In the genomic region with DNA sequence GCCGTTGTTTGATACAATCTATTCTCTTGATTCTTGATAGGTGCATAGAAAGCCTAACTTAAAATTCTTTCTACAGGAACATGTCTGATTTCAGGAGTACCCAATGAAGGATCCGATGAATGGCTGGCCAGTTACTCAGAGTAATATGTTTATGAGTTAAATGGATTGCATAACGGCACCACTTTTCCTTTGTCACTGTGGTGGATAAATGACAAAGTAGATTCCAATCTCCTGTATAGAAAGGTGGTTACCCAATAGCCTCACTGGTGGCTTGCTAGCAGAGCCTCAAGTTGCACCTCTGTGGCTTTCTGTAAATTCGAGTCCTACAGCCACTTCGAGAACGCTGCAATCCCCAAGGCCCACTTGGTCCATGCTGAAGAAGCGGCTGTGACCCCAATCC, we compare ENCODE assay signal across 20 cellular contexts. TPM values are rescaled to one million over a fixed set of nuclear protein-coding genes. Genes with fewer than 3 reads are reported as not detected.
DNase-seq lines count a peak whose midpoint lies in the region; ATAC-seq and TF ChIP-seq lines count a peak whose summit lies in the region.
"Had no signal": no experiment of that assay in that cellular context is flagged by ENCODE, and none has a peak within 500 bp of the region (broad histone marks: within the 10 kb centered on the region; RNA-seq: fewer than 3 reads in every experiment).

No MANE protein-coding gene starts in this region.

- intact Hi-C loops in PC-9 (cut with micrococcal nuclease; ENCODE audit: unreplicated experiment) (no loop called here), gastrocnemius medialis (cut with DNase I; ENCODE audit: low total_unique reads) (no loop called here)

- H3K9me2 ChIP-seq in GM23338 (ENCODE audit: insufficient read depth) (no peaks in the 10 kb centered on the region), PC-9 (ENCODE audit: insufficient read depth) (no peaks in the 10 kb centered on the region)

- no peak for ATAC-seq in GM23338
- ATAC-seq in left lobe of liver, result no peak
- ATAC-seq in gastrocnemius medialis, result no peak
- ATAC-seq: activated T-cell treated with anti-CD3 and anti-CD28 coated beads, Interleukin-2, amount 50 U/mL, for 4 hours; PC-3; sciatic nerve had no signal

- peak overlapping the region; percentile 69; the same call in 1 of the 2 replicates for H3K27ac ChIP-seq in GM23338 (ENCODE audit: low read depth)
- H3K27ac ChIP-seq in PC-9, result peak overlapping the region; percentile 88
- H3K27ac ChIP-seq in gastrocnemius medialis, result no peak overlapping the region
- H3K27ac ChIP-seq: cardiac muscle cell, VCaP had no signal

- H3K36me3 ChIP-seq in GM23338 (ENCODE audit: insufficient read depth) (peaks cover 27% of the 10 kb centered on the region), PC-9 (ENCODE audit: low read depth) (peaks cover 29% of the 10 kb centered on the region), gastrocnemius medialis (peaks cover 0 to 33% of the 10 kb centered on the region in 2 donors)

- no peak overlapping the region for H3K27ac Mint-ChIP-seq in GM23338
- H3K27ac Mint-ChIP-seq: activated CD4-positive, alpha-beta memory T cell treated with anti-CD3 and anti-CD28 coated beads for 36 hours; activated naive CD4-positive, alpha-beta T cell treated with anti-CD3 and anti-CD28 coated beads, Interleukin-2, amount 50 U/mL, for 24 hours had no signal

- H3K9me3 ChIP-seq in PC-9 (ENCODE audit: insufficient read depth, low read depth) (no peaks in the 10 kb centered on the region), gastrocnemius medialis (no peaks in the 10 kb centered on the region)

- H3K4me3 ChIP-seq in GM23338 (no peak overlapping the region), PC-9 (no peak overlapping the region), fibroblast of mammary gland (ENCODE audit: control insufficient read depth, low read depth, low read length) (no peak overlapping the region), gastrocnemius medialis (no peak overlapping the region)
- H3K4me3 ChIP-seq: cardiac muscle cell had no signal

- TF ChIP-seq POLR2A in gastrocnemius medialis (IDR thresholded peaks at IDR 0.05), result no peak

- in situ Hi-C loops in gastrocnemius medialis (cut with MboI; ENCODE audit: low sequenced_read_pairs in 4 of 4), result no loop called here

- H3K4me1 Mint-ChIP-seq in GM23338, result no peaks in the 10 kb centered on the region
- H3K4me1 Mint-ChIP-seq: activated naive CD4-positive, alpha-beta T cell treated with anti-CD3 and anti-CD28 coated beads, Interleukin-2, amount 50 U/mL, for 24 hours had no signal

- peak; percentile 1 for DNase-seq in AG09319 (ENCODE audit: extremely low read depth, low read depth)
- DNase-seq in GM23338 (ENCODE audit: low spot score), result no peak
- DNase-seq in PC-9, result peak; percentile 49 to 92
- peak; percentile 25 for DNase-seq in fibroblast of mammary gland (ENCODE audit: low read depth)
- DNase-seq in HEK293T (ENCODE audit: extremely low spot score), result no peak
- no peak for DNase-seq in stimulated activated naive CD4-positive, alpha-beta T cell (lab: John Stamatoyannopoulos, UW)
- DNase-seq in left lobe of liver (ENCODE audit: low spot score), result no peak
- no peak for DNase-seq in gastrocnemius medialis
- DNase-seq: activated CD4-positive, alpha-beta memory T cell treated with anti-CD3 and anti-CD28 coated beads for 36 hours; activated T-cell treated with anti-CD3 and anti-CD28 coated beads, Interleukin-2, amount 50 U/mL, for 4 hours; Kasumi-1; NCI-H187; NCI-H510A; PC-3; substantia nigra had no signal

- peaks cover 3% of the 10 kb centered on the region for H3K27me3 Mint-ChIP-seq in GM23338 (ENCODE audit: insufficient read depth, low read depth, poor library complexity)
- H3K27me3 Mint-ChIP-seq: activated naive CD4-positive, alpha-beta T cell treated with anti-CD3 and anti-CD28 coated beads, Interleukin-2, amount 50 U/mL, for 24 hours had no signal

- no peaks in the 10 kb centered on the region for H3K9me3 Mint-ChIP-seq in GM23338
- H3K9me3 Mint-ChIP-seq: activated CD4-positive, alpha-beta memory T cell treated with anti-CD3 and anti-CD28 coated beads for 36 hours; activated naive CD4-positive, alpha-beta T cell treated with anti-CD3 and anti-CD28 coated beads, Interleukin-2, amount 50 U/mL, for 24 hours; activated T-cell treated with anti-CD3 and anti-CD28 coated beads, Interleukin-2, amount 50 U/mL, for 4 hours had no signal

- H4K20me1 ChIP-seq in GM23338 (replicated peaks; ENCODE audit: insufficient read depth), result no peaks in the 10 kb centered on the region
- H4K20me1 ChIP-seq in PC-9 (ENCODE audit: insufficient read depth), result no peaks in the 10 kb centered on the region

- H3K79me2 ChIP-seq in GM23338 (replicated peaks; ENCODE audit: insufficient read depth), result no peaks in the 10 kb centered on the region
- no peaks in the 10 kb centered on the region for H3K79me2 ChIP-seq in PC-9 (ENCODE audit: low read depth)

- peaks cover 45% of the 10 kb centered on the region for H3K36me3 Mint-ChIP-seq in GM23338 (ENCODE audit: low read depth)

- H3F3A ChIP-seq in GM23338 (replicated peaks; ENCODE audit: low read depth) (peaks cover 6% of the 10 kb centered on the region; the same call in 1 of the 2 replicates), PC-9 (ENCODE audit: insufficient read depth, low read depth) (peaks cover 34% of the 10 kb centered on the region)

- no peaks in the 10 kb centered on the region for H3K27me3 ChIP-seq in GM23338 (ENCODE audit: insufficient read depth)
- no peaks in the 10 kb centered on the region for H3K27me3 ChIP-seq in PC-9 (ENCODE audit: insufficient read depth, low read depth)
- H3K27me3 ChIP-seq in gastrocnemius medialis, result no peaks in the 10 kb centered on the region
- H3K27me3 ChIP-seq: cardiac muscle cell had no signal

- CTCF ChIA-PET in PC-9 (lab: Charles Lee), result no interaction called here
- CTCF ChIA-PET in HEK293T (lab: Yijun Ruan, JAX), result no interaction called here

- POLR2A ChIA-PET in PC-9 (lab: Charles Lee; ENCODE audit: unreplicated experiment), result no interaction called here
- POLR2A ChIA-PET in HEK293T (lab: Yijun Ruan, JAX), result no interaction called here

- H3K4me2 ChIP-seq in GM23338, result no peak overlapping the region
- peak overlapping the region; percentile 58 for H3K4me2 ChIP-seq in PC-9

- H3K4me3 Mint-ChIP-seq in GM23338, result no peak overlapping the region
- H3K4me3 Mint-ChIP-seq: activated CD4-positive, alpha-beta memory T cell treated with anti-CD3 and anti-CD28 coated beads for 36 hours; activated naive CD4-positive, alpha-beta T cell treated with anti-CD3 and anti-CD28 coated beads, Interleukin-2, amount 50 U/mL, for 24 hours; activated T-cell treated with anti-CD3 and anti-CD28 coated beads, Interleukin-2, amount 50 U/mL, for 4 hours had no signal

- no TSS peak for BruUV-seq in PC-9 (replicated peaks; lab: Mats Ljungman, UMichigan)

- TF ChIP-seq CTCF in AG09319 (IDR thresholded peaks at IDR 0.05; ENCODE audit: low read depth, low read length) (no peak), GM23338 (conservative IDR thresholded peaks at IDR 0.05; ENCODE audit: low read depth in 2 of 2) (no peak), PC-9 (conservative IDR thresholded peaks at IDR 0.05) (no peak), fibroblast of mammary gland (conservative IDR thresholded peaks at IDR 0.05; ENCODE audit: control insufficient read depth, insufficient read depth, low read depth, low read length) (no peak), gastrocnemius medialis (IDR thresholded peaks at IDR 0.05 in 4 of 5, conservative IDR thresholded peaks at IDR 0.05 in 1 of 5) (no peak)

- H2AFZ ChIP-seq in GM23338 (no peak overlapping the region), PC-9 (no peak overlapping the region)

- H3K4me1 ChIP-seq in GM23338 (ENCODE audit: insufficient read depth) (no peaks in the 10 kb centered on the region), PC-9 (replicated peaks; ENCODE audit: insufficient read depth) (peaks cover 35% of the 10 kb centered on the region), gastrocnemius medialis (no peaks in the 10 kb centered on the region)

TF ChIP-seq in GM23338, 12 proteins besides CTCF, POLR2A, EP300 and RAD21 (continues in another document):
- TF ChIP-seq STAT1 (IDR thresholded peaks at IDR 0.05; ENCODE audit: unreplicated experiment) (no peak), ZNF114 (CRISPR knock-in tag; IDR thresholded peaks at IDR 0.05) (no peak), POLR2AphosphoS5 (IDR thresholded peaks at IDR 0.05; ENCODE audit: low read depth) (no peak), EZH2phosphoT487 (IDR thresholded peaks at IDR 0.05; ENCODE audit: unreplicated experiment) (no peak)

TF ChIP-seq in HEK293T, 16 proteins besides CTCF, POLR2A, EP300 and RAD21 (continues in another document):
- TF ChIP-seq ARNT (IDR thresholded peaks at IDR 0.05) (no peak), ELF4 (IDR thresholded peaks at IDR 0.05) (no peak), FOXA1 (IDR thresholded peaks at IDR 0.05) (no peak), BHLHE40 (IDR thresholded peaks at IDR 0.05; ENCODE audit: borderline replicate concordance) (no peak), ZNF384 (IDR thresholded peaks at IDR 0.05) (no peak), FOXK2 (IDR thresholded peaks at IDR 0.05) (no peak), HDGF (IDR thresholded peaks at IDR 0.05; ENCODE audit: borderline replicate concordance) (no peak)

RNA-seq across cellular contexts. Expression of a gene that starts 28.4 kb away (rescaled TPM):
- not detected in 2 replicates for total RNA-seq in GM23338 (2014; rRNA removed; shearing (Covaris generic))
- not detected in 2 replicates for polyA plus RNA-seq in GM23338 (2016; fragmentation: Nextera tagmentation; extraction: Ambion mirVana)
- 1.2 and 1.7 TPM in 2 replicates for total RNA-seq in PC-9 (2021)
- not detected for total RNA-seq in left lobe of liver
- not detected for total RNA-seq in gastrocnemius medialis
- total RNA-seq: activated CD4-positive, alpha-beta memory T cell treated with anti-CD3 and anti-CD28 coated beads for 36 hours; activated T-cell treated with anti-CD3 and anti-CD28 coated beads, Interleukin-2, amount 50 U/mL, for 4 hours; cardiac muscle cell; osteocyte; PC-3; sciatic nerve had no signal
- polyA plus RNA-seq: cardiac muscle cell had no signal

RNA-seq across cellular contexts. Expression of a gene that starts 36.4 kb away (rescaled TPM):
- not detected in 2 replicates for total RNA-seq in GM23338 (2014; rRNA removed; shearing (Covaris generic))
- not detected in 2 replicates for polyA plus RNA-seq in GM23338 (2016; fragmentation: Nextera tagmentation; extraction: Ambion mirVana)
- total RNA-seq in PC-9 (2021) (not detected in 2 replicates), left lobe of liver (6.6 TPM), gastrocnemius medialis (not detected)
- total RNA-seq: activated CD4-positive, alpha-beta memory T cell treated with anti-CD3 and anti-CD28 coated beads for 36 hours; cardiac muscle cell; osteocyte; PC-3 had no signal
- polyA plus RNA-seq: cardiac muscle cell had no signal

RNA-seq across cellular contexts. Expression of a gene that starts 52.7 kb away (rescaled TPM):
- total RNA-seq in GM23338 (2014; rRNA removed; shearing (Covaris generic)), result not detected in 2 replicates
- 0.80 TPM in 1 of 2 replicates, not detected in the other for polyA plus RNA-seq in GM23338 (2016; fragmentation: Nextera tagmentation; extraction: Ambion mirVana)
- total RNA-seq in PC-9 (2021) (not detected in 2 replicates), left lobe of liver (not detected), gastrocnemius medialis (not detected)
- total RNA-seq: activated CD4-positive, alpha-beta memory T cell treated with anti-CD3 and anti-CD28 coated beads for 36 hours; activated T-cell treated with anti-CD3 and anti-CD28 coated beads, Interleukin-2, amount 50 U/mL, for 4 hours; cardiac muscle cell; osteocyte; PC-3; sciatic nerve had no signal
- polyA plus RNA-seq: cardiac muscle cell had no signal

RNA-seq across cellular contexts. Expression of a gene that starts 57.1 kb away (rescaled TPM):
- 3.1 TPM in 1 of 2 replicates, not detected in the other for total RNA-seq in GM23338 (2014; rRNA removed; shearing (Covaris generic))
- polyA plus RNA-seq in GM23338 (2016; fragmentation: Nextera tagmentation; extraction: Ambion mirVana), result 2.9 and 3.6 TPM in 2 replicates
- 0.76 TPM in 1 of 2 replicates, not detected in the other for total RNA-seq in PC-9 (2021)
- total RNA-seq in left lobe of liver, result not detected
- total RNA-seq in gastrocnemius medialis, result not detected
- total RNA-seq: activated CD4-positive, alpha-beta memory T cell treated with anti-CD3 and anti-CD28 coated beads for 36 hours; activated T-cell treated with anti-CD3 and anti-CD28 coated beads, Interleukin-2, amount 50 U/mL, for 4 hours; cardiac muscle cell; osteocyte; PC-3; sciatic nerve had no signal

Comparison
In these comparisons a context has a peak if more than half of its experiments do, and no peak if none do; other contexts are left out.
1. DNase-seq: peak in AG09319 (single experiment), PC-9 (2 of 2) and fibroblast of mammary gland (single experiment); none in GM23338 (single experiment), HEK293T (single experiment), stimulated activated naive CD4-positive, alpha-beta T cell (0 of 6), left lobe of liver (single experiment) and gastrocnemius medialis (0 of 2).
2. H3K27ac ChIP-seq: peak in GM23338 (single experiment) and PC-9 (single experiment); none in gastrocnemius medialis (0 of 4).